10 cellular contexts compared by ENCODE assay signal in genomic region chr12:46360908-46361666, GRCh38. TPM values are rescaled to one million over a fixed set of nuclear protein-coding genes. Genes with fewer than 3 reads are reported as not detected.
DNase-seq lines count a peak whose midpoint lies in the region; ATAC-seq, FAIRE-seq and TF ChIP-seq lines count a peak whose summit lies in the region.
"Had no signal": no experiment of that assay in that cellular context is flagged by ENCODE, and none has a peak within 500 bp of the region (broad histone marks: within the 10 kb centered on the region; RNA-seq: fewer than 3 reads in every experiment).

No MANE protein-coding gene starts in this region.

- no peaks in the 10 kb centered on the region for H3K27me3 ChIP-seq in CD8-positive, alpha-beta T cell (ENCODE audit: insufficient read depth, low read length)
- no peaks in the 10 kb centered on the region for H3K27me3 ChIP-seq in K562 (ENCODE audit: control insufficient read depth in 2 of 2, insufficient read depth in 2 of 2, low read length in 2 of 2)
- H3K27me3 ChIP-seq in ovary, result no peaks in the 10 kb centered on the region
- H3K27me3 ChIP-seq in neuronal stem cell (ENCODE audit: control insufficient read depth in 3 of 3, insufficient read depth in 3 of 3, low read depth in 1 of 3, low read length in 3 of 3), result no peaks in the 10 kb centered on the region
- H3K27me3 ChIP-seq: heart left ventricle had no signal

- no peak for TF ChIP-seq CTCF in CD8-positive, alpha-beta T cell (IDR thresholded peaks at IDR 0.05)
- no peak for TF ChIP-seq CTCF in K562 (IDR thresholded peaks at IDR 0.05 in 2 of 3, conservative IDR thresholded peaks at IDR 0.05 in 1 of 3; ENCODE audit: insufficient read depth in 2 of 3, low read depth in 1 of 3, low read length in 3 of 3)
- no peak for TF ChIP-seq CTCF in ovary (IDR thresholded peaks at IDR 0.05)

- H4K20me1 ChIP-seq in K562 (replicated peaks; ENCODE audit: control insufficient read depth, insufficient read depth, low read length), result peaks cover 13% of the 10 kb centered on the region; the same call in 1 of the 2 replicates

- no peak overlapping the region for H3K4ac ChIP-seq in neuronal stem cell (ENCODE audit: low read length)

- TF ChIP-seq RAD21 in K562 (CRISPR knock-in tag; conservative IDR thresholded peaks at IDR 0.05 in 1 of 2, IDR thresholded peaks at IDR 0.05 in 1 of 2), result no peak

- H3K27ac Mint-ChIP-seq in CD8-positive, alpha-beta T cell, result peak overlapping the region; percentile 82

- H3K9me3 ChIP-seq in CD8-positive, alpha-beta T cell (ENCODE audit: low read length), result no peaks in the 10 kb centered on the region
- H3K9me3 ChIP-seq in K562 (replicated peaks; ENCODE audit: control insufficient read depth, insufficient read depth, low read depth, low read length) (no peaks in the 10 kb centered on the region), ovary (no peaks in the 10 kb centered on the region), neuronal stem cell (replicated peaks in 1 of 2; ENCODE audit: control insufficient read depth in 2 of 2, insufficient read depth in 1 of 2, low read depth in 1 of 2, low read length in 2 of 2) (no peaks in the 10 kb centered on the region)
- H3K9me3 ChIP-seq: heart left ventricle had no signal

- H2AFZ ChIP-seq in K562 (ENCODE audit: low read depth, low read length), result no peak overlapping the region
- no peak overlapping the region for H2AFZ ChIP-seq in neuronal stem cell (ENCODE audit: low read length)

- no peak overlapping the region for H4K91ac ChIP-seq in neuronal stem cell (ENCODE audit: low read depth, low read length, poor library complexity)

- in situ Hi-C loops in K562 (cut with MboI), result no loop called here

- BruUV-seq in K562 (replicated peaks; lab: Mats Ljungman, UMichigan), result no TSS peak

- H2BK12ac ChIP-seq in neuronal stem cell (ENCODE audit: low read length), result no peak overlapping the region

- H3K14ac ChIP-seq in neuronal stem cell (ENCODE audit: low read length), result no peak overlapping the region

- no peak for FAIRE-seq in K562 (lab: Jason Lieb, UNC)

- H3K4me1 ChIP-seq in CD8-positive, alpha-beta T cell (ENCODE audit: insufficient read depth, low read length), result peaks cover 30% of the 10 kb centered on the region
- H3K4me1 ChIP-seq in K562 (replicated peaks in 1 of 2; ENCODE audit: control insufficient read depth in 2 of 2, insufficient read depth in 2 of 2, low read length in 2 of 2) (peaks cover 0 to 8% of the 10 kb centered on the region in 2 experiments; a peak in 2 of 5 replicates), ovary (ENCODE audit: insufficient read depth) (no peaks in the 10 kb centered on the region), neuronal stem cell (ENCODE audit: control insufficient read depth in 2 of 2, insufficient read depth in 1 of 2, low read depth in 1 of 2, low read length in 2 of 2) (no peaks in the 10 kb centered on the region)

- H3K79me1 ChIP-seq in neuronal stem cell (ENCODE audit: low read depth, low read length), result no peaks in the 10 kb centered on the region

- H3K27ac ChIP-seq in CD8-positive, alpha-beta T cell (ENCODE audit: low read depth, low read length), result no peak overlapping the region
- H3K27ac ChIP-seq in K562 (ENCODE audit: extremely low read depth, low read depth, low read length), result no peak overlapping the region
- no peak overlapping the region for H3K27ac ChIP-seq in ovary
- no peak overlapping the region for H3K27ac ChIP-seq in neuronal stem cell (replicated peaks; ENCODE audit: low read length)

- H3K4me1 Mint-ChIP-seq in CD8-positive, alpha-beta T cell (ENCODE audit: low read depth), result peaks cover 54% of the 10 kb centered on the region

- H3K4me3 Mint-ChIP-seq in CD8-positive, alpha-beta T cell, result no peak overlapping the region

- no peak overlapping the region for H2AK5ac ChIP-seq in neuronal stem cell (ENCODE audit: low read depth, low read length)

- no peak overlapping the region for H2BK15ac ChIP-seq in neuronal stem cell (ENCODE audit: low read length)

- no peak overlapping the region for H4K8ac ChIP-seq in neuronal stem cell (ENCODE audit: low read depth, low read length)

- no peak overlapping the region for H3K18ac ChIP-seq in neuronal stem cell (ENCODE audit: low read length)

- no peak for DNase-seq in CD8-positive, alpha-beta T cell
- DNase-seq in K562 (ENCODE audit: extremely low read depth in 1 of 4, low spot score in 3 of 4) (no peak), ovary (no peak), globus pallidus (ENCODE audit: low spot score) (no peak), neuronal stem cell (ENCODE audit: low spot score) (no peak)
- no peak for DNase-seq in NK-92 treated with Interleukin-12 subunit alpha and Interleukin-12 subunit beta, amount 100 ng/mL, for 24 hours (lab: John Stamatoyannopoulos, UW)
- DNase-seq: heart left ventricle; stimulated activated CD4-positive, alpha-beta T cell treated with anti-CD3 and anti-CD28 coated beads, Interleukin-15, amount 100 ng/mL, for 24 hours had no signal

- no peak for TF ChIP-seq POLR2A in K562 (conservative IDR thresholded peaks at IDR 0.05)
- TF ChIP-seq POLR2A in ovary (IDR thresholded peaks at IDR 0.05), result no peak

- H3K4me2 ChIP-seq in K562 (ENCODE audit: insufficient read depth, low read length), result no peak overlapping the region
- no peak overlapping the region for H3K4me2 ChIP-seq in neuronal stem cell (ENCODE audit: insufficient read depth, low read length, poor library complexity, severe bottlenecking)

- TF ChIP-seq EP300 in K562 (IDR thresholded peaks at IDR 0.05; ENCODE audit: low read length) (no peak), ovary (IDR thresholded peaks at IDR 0.05) (no peak)

- 94% methylated on average over 2 of the region's 2 CpGs for WGBS in K562 (ENCODE audit: insufficient coverage, low coverage, missing lambda C conversion rate)
- WGBS in ovary, 3 donors, result 54 to 73% (median 59%) methylated on average over 2 of the region's 2 CpGs
- WGBS in neuronal stem cell (ENCODE audit: extremely low coverage in 2 of 2, insufficient read length in 2 of 2, insufficient replicate concordance in 1 of 2), 2 donors, result no CpG with 5 or more reads among the region's 2 CpGs

- no peaks in the 10 kb centered on the region for H3K9me1 ChIP-seq in K562 (ENCODE audit: control insufficient read depth, insufficient read depth, low read length)

- CTCF ChIA-PET in CD8-positive, alpha-beta T cell (lab: Charles Lee), result no interaction called here
- CTCF ChIA-PET in K562 (lab: Yijun Ruan, JAX; ENCODE audit: low intra/inter-chr PET ratio), result no interaction called here

- peaks cover 6% of the 10 kb centered on the region; the same call in 2 of the 3 replicates for H3K79me2 ChIP-seq in K562 (ENCODE audit: control insufficient read depth, insufficient read depth, low read length)

- intact Hi-C loops in CD8-positive, alpha-beta T cell (cut with DNase I, micrococcal nuclease), result no loop called here
- intact Hi-C loops in K562 (cut with micrococcal nuclease) (no loop called here), ovary (cut with DNase I) (loop anchor here in 1 of 4 donors (10.0 kb wide), 1 partner anchor 96 kb away; the partner anchor contains the start of gene SLC38A1)

- no peak overlapping the region for H2BK120ac ChIP-seq in neuronal stem cell (ENCODE audit: low read depth, low read length)

- no peaks in the 10 kb centered on the region for H3K27me3 Mint-ChIP-seq in CD8-positive, alpha-beta T cell (ENCODE audit: low read depth)

- peaks cover 56% of the 10 kb centered on the region for H3K36me3 ChIP-seq in CD8-positive, alpha-beta T cell (ENCODE audit: insufficient read depth, low read length)
- H3K36me3 ChIP-seq in K562 (ENCODE audit: control insufficient read depth, insufficient read depth, low read length), result peaks cover 75% of the 10 kb centered on the region
- no peaks in the 10 kb centered on the region for H3K36me3 ChIP-seq in ovary
- H3K36me3 ChIP-seq in neuronal stem cell (replicated peaks in 1 of 2; ENCODE audit: control insufficient read depth in 2 of 2, insufficient read depth in 2 of 2, low read length in 2 of 2), result peaks cover 22 to 76% of the 10 kb centered on the region in 2 donors

- POLR2A ChIA-PET in CD8-positive, alpha-beta T cell (lab: Charles Lee), result no interaction called here
- POLR2A ChIA-PET in K562 (lab: Yijun Ruan, JAX), result interaction anchor here (1.7 kb wide), 1 partner anchor 10 kb away, joined by 7 read pairs; no protein-coding TSS in a partner anchor

- H2BK5ac ChIP-seq in neuronal stem cell (ENCODE audit: low read length), result no peak overlapping the region

- peaks cover 73% of the 10 kb centered on the region for H3K36me3 Mint-ChIP-seq in CD8-positive, alpha-beta T cell

- no peak overlapping the region for H3K23ac ChIP-seq in neuronal stem cell (ENCODE audit: low read depth, low read length, poor library complexity)

- H3K4me3 ChIP-seq in CD8-positive, alpha-beta T cell (ENCODE audit: low read depth, low read length), result no peak overlapping the region
- H3K4me3 ChIP-seq in K562, result no peak overlapping the region
- H3K4me3 ChIP-seq in ovary, result no peak overlapping the region
- H3K4me3 ChIP-seq in neuronal stem cell (ENCODE audit: low read length in 2 of 2), result no peak overlapping the region
- H3K4me3 ChIP-seq: heart left ventricle had no signal

- no peaks in the 10 kb centered on the region for H3K9me3 Mint-ChIP-seq in CD8-positive, alpha-beta T cell

- ATAC-seq in CD8-positive, alpha-beta T cell, result peak; percentile 36
- ATAC-seq in GM19455 (IDR thresholded peaks at IDR 0.05; ENCODE audit: unreplicated experiment) (peak; percentile 56), HG03342 (IDR thresholded peaks at IDR 0.05; ENCODE audit: unreplicated experiment) (peak; percentile 59), K562 (no peak)
- ATAC-seq: heart left ventricle had no signal

- no peak overlapping the region for H3K9ac ChIP-seq in K562 (ENCODE audit: insufficient read depth in 1 of 2, low read depth in 2 of 2, low read length in 2 of 2)
- no peak overlapping the region for H3K9ac ChIP-seq in neuronal stem cell (ENCODE audit: low read depth, low read length, poor library complexity)

RNA-seq across cellular contexts. Expression of gene SLC38A2, which starts 11.5 kb away (rescaled TPM):
- 100 to 1,000 TPM; 268 to 279 TPM for total RNA-seq in CD8-positive, alpha-beta T cell
- total RNA-seq in K562 (2011; cell fraction: chromatin; rRNA removed; ENCODE audit: low replicate concordance), result 290 and 561 TPM in 2 replicates
- 141 TPM in 2 replicates for total RNA-seq in K562 (2011; cell fraction: nucleolus; rRNA removed)
- total RNA-seq in K562 (2011; cell fraction: nucleoplasm; rRNA removed), result 257 and 355 TPM in 2 replicates
- total RNA-seq in K562 (2014; rRNA removed) (176 and 194 TPM in 2 replicates), K562 (2014; rRNA removed; fragmentation: Illumina TruSeq; extraction: Trizol) (227 and 308 TPM in 2 replicates), K562 (2015; rRNA removed; fragmentation: Illumina TruSeq; extraction: Trizol) (106 and 114 TPM in 2 replicates), K562 (2021) (249 and 292 TPM in 2 replicates), ovary (100 to 1,000 TPM; 124 to 390 (median 248) TPM)
- polyA plus RNA-seq in K562 (2011; rRNA removed) (122 and 143 TPM in 2 replicates), K562 (2014; fragmentation: Illumina TruSeq; extraction: Trizol) (180 and 209 TPM in 2 replicates), K562 (2014; fragmentation: Nextera tagmentation; extraction: Ambion mirVana) (100 to 1,000 TPM in 1 of 2 experiments, 10 to 100 TPM in 1; 98.7 to 132 TPM), K562 (2014; rRNA removed) (117 and 130 TPM in 2 replicates), ovary (100 to 1,000 TPM; 136 to 156 TPM)
- polyA plus RNA-seq in K562 (2011; cell fraction: cytosol; rRNA removed), result 83.9 and 91.7 TPM in 2 replicates
- 241 and 296 TPM in 2 replicates for polyA plus RNA-seq in K562 (2011; cell fraction: nucleus; rRNA removed)
- 79.7 and 147 TPM in 2 replicates for polyA plus RNA-seq in K562 (2012)
- 176 and 180 TPM in 2 replicates for polyA minus RNA-seq in K562 (2011; rRNA and poly(A)+ RNA removed)
- 73.8 and 122 TPM in 2 replicates for polyA minus RNA-seq in K562 (2011; cell fraction: cytosol; rRNA and poly(A)+ RNA removed)
- polyA minus RNA-seq in K562 (2011; cell fraction: nucleus; rRNA and poly(A)+ RNA removed), result 275 and 440 TPM in 2 replicates
- polyA plus RNA-seq in neuronal stem cell (2013, experiment 1 of 2), result 168 TPM
- polyA plus RNA-seq in neuronal stem cell (2013, experiment 2 of 2), result 171 TPM
